8 cellular contexts compared by ENCODE assay signal in the genomic region with DNA sequence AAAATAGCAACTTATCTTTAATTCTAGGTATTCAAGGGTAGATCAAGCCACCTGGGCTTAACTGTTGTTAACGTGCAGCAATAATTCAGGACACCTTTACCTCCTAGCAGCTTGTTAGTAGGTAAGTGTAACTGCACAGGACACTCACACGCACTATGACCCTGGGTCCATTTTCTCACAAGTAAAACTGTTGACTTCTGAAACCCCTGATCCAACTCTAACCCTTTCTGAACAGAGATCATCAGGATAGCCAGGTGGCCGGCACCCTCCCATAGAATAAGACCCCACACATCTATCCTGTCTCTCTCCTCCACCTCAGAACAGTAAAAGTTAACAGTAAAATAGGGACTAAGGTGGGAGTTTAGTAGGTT. TPM values are rescaled to one million over a fixed set of nuclear protein-coding genes. Genes with fewer than 3 reads are reported as not detected.
DNase-seq lines count a peak whose midpoint lies in the region; ATAC-seq and TF ChIP-seq lines count a peak whose summit lies in the region.

No MANE protein-coding gene starts in this region.

- POLR2A ChIA-PET in activated CD4-positive, alpha-beta T cell treated with anti-CD3 and anti-CD28 coated beads for 36 hours (lab: Charles Lee), result interaction anchor here (0.6 kb wide), 1 partner anchor 25 kb away, joined by 3 read pairs; no protein-coding TSS in a partner anchor

- TF ChIP-seq CTCF in Peyer's patch (IDR thresholded peaks at IDR 0.05) (no peak), esophagus squamous epithelium (IDR thresholded peaks at IDR 0.05) (no peak)

- H3K9me3 ChIP-seq in Peyer's patch (no peaks in the 10 kb centered on the region), esophagus squamous epithelium (no peaks in the 10 kb centered on the region)

- intact Hi-C loops in activated CD4-positive, alpha-beta T cell treated with anti-CD3 and anti-CD28 coated beads for 36 hours (cut with DNase I, micrococcal nuclease), result loop anchor here (2.0 to 5.0 kb wide), 4 partner anchors 25 to 677 kb away; partner anchors contain the start of gene LRP2 (in 1 of the 2)
- intact Hi-C loops in esophagus squamous epithelium (cut with DNase I), result no loop called here

- no peak for ATAC-seq in activated CD4-positive, alpha-beta T cell treated with anti-CD3 and anti-CD28 coated beads for 36 hours
- no peak for ATAC-seq in stimulated activated naive CD8-positive, alpha-beta T cell treated with anti-CD3 and anti-CD28 coated beads, Interleukin-15, amount 100 ng/mL, for 72 hours

- H3K27me3 ChIP-seq in Peyer's patch (no peaks in the 10 kb centered on the region), esophagus squamous epithelium (no peaks in the 10 kb centered on the region)

- H3K4me3 ChIP-seq in Peyer's patch, result peak overlapping the region; percentile 41 to 69 (median 56)
- H3K4me3 ChIP-seq in esophagus squamous epithelium, result peak overlapping the region; percentile 48 to 79 (median 62)

- H3K4me1 Mint-ChIP-seq in activated CD4-positive, alpha-beta T cell treated with anti-CD3 and anti-CD28 coated beads for 36 hours, result peaks cover 18% of the 10 kb centered on the region
- H3K4me1 Mint-ChIP-seq in stimulated activated naive CD8-positive, alpha-beta T cell treated with anti-CD3 and anti-CD28 coated beads, Interleukin-15, amount 100 ng/mL, for 72 hours, result peaks cover 6% of the 10 kb centered on the region

- H3K27ac ChIP-seq in Peyer's patch, result no peak overlapping the region
- H3K27ac ChIP-seq in esophagus squamous epithelium, result no peak overlapping the region

- H3K27me3 Mint-ChIP-seq in activated CD4-positive, alpha-beta T cell treated with anti-CD3 and anti-CD28 coated beads for 36 hours, result no peaks in the 10 kb centered on the region
- H3K27me3 Mint-ChIP-seq in stimulated activated naive CD8-positive, alpha-beta T cell treated with anti-CD3 and anti-CD28 coated beads, Interleukin-15, amount 100 ng/mL, for 72 hours, result peaks cover 17% of the 10 kb centered on the region

- peak overlapping the region; percentile 86 for H3K27ac Mint-ChIP-seq in activated CD4-positive, alpha-beta T cell treated with anti-CD3 and anti-CD28 coated beads for 36 hours
- peak overlapping the region; percentile 99 for H3K27ac Mint-ChIP-seq in stimulated activated naive CD8-positive, alpha-beta T cell treated with anti-CD3 and anti-CD28 coated beads, Interleukin-15, amount 100 ng/mL, for 72 hours

- H3K36me3 Mint-ChIP-seq in activated CD4-positive, alpha-beta T cell treated with anti-CD3 and anti-CD28 coated beads for 36 hours (ENCODE audit: low read depth), result peaks cover 25% of the 10 kb centered on the region

- WGBS in esophagus squamous epithelium, 2 donors, result 27 to 34% methylated on average over 3 of the region's 3 CpGs

- CTCF ChIA-PET in activated CD4-positive, alpha-beta T cell treated with anti-CD3 and anti-CD28 coated beads for 36 hours (lab: Charles Lee), result interaction anchor here (0.7 to 1.3 kb wide), 3 partner anchors 12 to 23 kb away, joined by 3 to 4 read pairs (median 3); no protein-coding TSS in a partner anchor

- peaks cover 0 to 8% (median 0%) of the 10 kb centered on the region in 4 donors for H3K4me1 ChIP-seq in Peyer's patch
- peaks cover 6 to 17% (median 8%) of the 10 kb centered on the region in 3 donors for H3K4me1 ChIP-seq in esophagus squamous epithelium

- TF ChIP-seq POLR2A in Peyer's patch (IDR thresholded peaks at IDR 0.05), result no peak
- TF ChIP-seq POLR2A in esophagus squamous epithelium (IDR thresholded peaks at IDR 0.05), result no peak

- no peaks in the 10 kb centered on the region for H3K9me3 Mint-ChIP-seq in activated CD4-positive, alpha-beta T cell treated with anti-CD3 and anti-CD28 coated beads for 36 hours (ENCODE audit: low read depth)
- H3K9me3 Mint-ChIP-seq in stimulated activated naive CD8-positive, alpha-beta T cell treated with anti-CD3 and anti-CD28 coated beads, Interleukin-15, amount 100 ng/mL, for 72 hours, result no peaks in the 10 kb centered on the region

- peak overlapping the region; percentile 84 for H3K4me3 Mint-ChIP-seq in activated CD4-positive, alpha-beta T cell treated with anti-CD3 and anti-CD28 coated beads for 36 hours
- peak overlapping the region; percentile 91 to 99 for H3K4me3 Mint-ChIP-seq in stimulated activated naive CD8-positive, alpha-beta T cell treated with anti-CD3 and anti-CD28 coated beads, Interleukin-15, amount 100 ng/mL, for 72 hours

- no peak for DNase-seq in activated CD4-positive, alpha-beta T cell treated with anti-CD3 and anti-CD28 coated beads for 36 hours
- DNase-seq in activated CD4-positive, alpha-beta T cell treated with anti-CD3 and anti-CD28 coated beads for 48 hours, result no peak
- DNase-seq in Peyer's patch (no peak), esophagus squamous epithelium (lab: John Stamatoyannopoulos, UW) (no peak), SK-N-DZ (ENCODE audit: low spot score) (no peak), T-helper 9 cell (no peak), putamen (ENCODE audit: low spot score) (no peak)
- DNase-seq in stimulated activated naive CD8-positive, alpha-beta T cell treated with anti-CD3 and anti-CD28 coated beads, Interleukin-15, amount 100 ng/mL, for 72 hours, result no peak

- H3K36me3 ChIP-seq in Peyer's patch (no peaks in the 10 kb centered on the region), esophagus squamous epithelium (no peaks in the 10 kb centered on the region)

RNA-seq across cellular contexts. Expression of gene SPC25, which starts 0.6 kb away (rescaled TPM):
- total RNA-seq in activated CD4-positive, alpha-beta T cell treated with anti-CD3 and anti-CD28 coated beads for 36 hours, result 10 to 100 TPM; 33.7 to 38.4 TPM
- total RNA-seq in Peyer's patch (1 to 10 TPM in 2 of 4 donors, not detected in 2; 1.1 to 6.6 TPM), esophagus squamous epithelium (10 to 100 TPM in 1 of 4 donors, 1 to 10 TPM in 3; 2.2 to 11.7 (median 4.2) TPM)
- polyA plus RNA-seq in SK-N-DZ (2014; cell fraction: cytosol; rRNA removed), result 45.9 and 47.8 TPM in 2 replicates
- polyA plus RNA-seq in SK-N-DZ (2014; cell fraction: nucleus; rRNA removed), result 19.4 and 26.6 TPM in 2 replicates

RNA-seq across cellular contexts. Expression of gene G6PC2, which starts 11.5 kb away (rescaled TPM):
- total RNA-seq in activated CD4-positive, alpha-beta T cell treated with anti-CD3 and anti-CD28 coated beads for 36 hours, result not detected
- total RNA-seq in Peyer's patch, result not detected
- total RNA-seq in esophagus squamous epithelium, result not detected
- polyA plus RNA-seq in SK-N-DZ (2014; cell fraction: cytosol; rRNA removed), result not detected in 2 replicates
- not detected in 2 replicates for polyA plus RNA-seq in SK-N-DZ (2014; cell fraction: nucleus; rRNA removed)
